1 cellular context compared by ENCODE assay signal in the genomic region with DNA sequence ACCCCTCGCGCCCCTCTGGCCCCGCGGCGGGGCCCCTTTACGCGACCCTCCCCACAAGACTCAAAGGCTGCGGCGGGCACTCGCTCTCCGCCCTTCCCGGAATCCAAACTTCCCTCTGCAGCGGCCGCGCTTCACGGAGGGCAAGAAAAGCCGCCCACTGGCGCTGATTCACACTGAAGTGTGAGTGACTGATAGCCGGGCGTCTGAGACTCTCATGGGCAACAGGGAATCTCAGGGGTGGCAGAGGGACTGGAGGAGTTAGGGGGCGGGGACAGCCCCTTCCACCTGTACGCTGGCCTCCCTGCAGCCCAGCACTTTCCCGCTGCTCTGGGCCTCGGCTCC.
TF ChIP-seq lines count a peak whose summit lies in the region.

No MANE protein-coding gene starts in this region.

TF ChIP-seq in GM12878, 131 proteins besides CTCF, POLR2A, EP300 and RAD21:
- TF ChIP-seq NBN (IDR thresholded peaks at IDR 0.05): 0 out of 2 replicates have a peak, but pooled peaks have one; percentile 32
- TF ChIP-seq, protein P1, sequence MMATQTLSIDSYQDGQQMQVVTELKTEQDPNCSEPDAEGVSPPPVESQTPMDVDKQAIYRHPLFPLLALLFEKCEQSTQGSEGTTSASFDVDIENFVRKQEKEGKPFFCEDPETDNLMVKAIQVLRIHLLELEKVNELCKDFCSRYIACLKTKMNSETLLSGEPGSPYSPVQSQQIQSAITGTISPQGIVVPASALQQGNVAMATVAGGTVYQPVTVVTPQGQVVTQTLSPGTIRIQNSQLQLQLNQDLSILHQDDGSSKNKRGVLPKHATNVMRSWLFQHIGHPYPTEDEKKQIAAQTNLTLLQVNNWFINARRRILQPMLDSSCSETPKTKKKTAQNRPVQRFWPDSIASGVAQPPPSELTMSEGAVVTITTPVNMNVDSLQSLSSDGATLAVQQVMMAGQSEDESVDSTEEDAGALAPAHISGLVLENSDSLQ (IDR thresholded peaks at IDR 0.05): peak; percentile 50; the same call in 1 of the 2 replicates
- TF ChIP-seq EED (IDR thresholded peaks at IDR 0.05; ENCODE audit: low read depth): 0 out of 2 replicates have a peak, but pooled peaks have one; percentile 47
- no peak for TF ChIP-seq EGR1 (IDR thresholded peaks at IDR 0.05; ENCODE audit: borderline replicate concordance in 1 of 2, low read depth in 2 of 2, low read length in 2 of 2)
- TF ChIP-seq, protein P2, sequence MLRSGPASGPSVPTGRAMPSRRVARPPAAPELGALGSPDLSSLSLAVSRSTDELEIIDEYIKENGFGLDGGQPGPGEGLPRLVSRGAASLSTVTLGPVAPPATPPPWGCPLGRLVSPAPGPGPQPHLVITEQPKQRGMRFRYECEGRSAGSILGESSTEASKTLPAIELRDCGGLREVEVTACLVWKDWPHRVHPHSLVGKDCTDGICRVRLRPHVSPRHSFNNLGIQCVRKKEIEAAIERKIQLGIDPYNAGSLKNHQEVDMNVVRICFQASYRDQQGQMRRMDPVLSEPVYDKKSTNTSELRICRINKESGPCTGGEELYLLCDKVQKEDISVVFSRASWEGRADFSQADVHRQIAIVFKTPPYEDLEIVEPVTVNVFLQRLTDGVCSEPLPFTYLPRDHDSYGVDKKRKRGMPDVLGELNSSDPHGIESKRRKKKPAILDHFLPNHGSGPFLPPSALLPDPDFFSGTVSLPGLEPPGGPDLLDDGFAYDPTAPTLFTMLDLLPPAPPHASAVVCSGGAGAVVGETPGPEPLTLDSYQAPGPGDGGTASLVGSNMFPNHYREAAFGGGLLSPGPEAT (IDR thresholded peaks at IDR 0.05; ENCODE audit: low read depth): 0 out of 2 replicates have a peak, but pooled peaks have one; percentile 22
- peak; percentile 40; the same call in 1 of the 2 replicates for TF ChIP-seq IKZF1 (conservative IDR thresholded peaks at IDR 0.05)
- peak; percentile 27 to 30; a peak in 1 of 4 replicates for TF ChIP-seq IKZF2 (IDR thresholded peaks at IDR 0.05)
- no peak for TF ChIP-seq SMAD5 (IDR thresholded peaks at IDR 0.05; ENCODE audit: low read depth)
- TF ChIP-seq CBX5 (IDR thresholded peaks at IDR 0.05; ENCODE audit: low read depth): no peak
- peak; percentile 34; the same call in 1 of the 2 replicates for TF ChIP-seq GATAD2B (conservative IDR thresholded peaks at IDR 0.05; ENCODE audit: low read depth)
